ENCODE assay signal across 24 cellular contexts in the genomic region with DNA sequence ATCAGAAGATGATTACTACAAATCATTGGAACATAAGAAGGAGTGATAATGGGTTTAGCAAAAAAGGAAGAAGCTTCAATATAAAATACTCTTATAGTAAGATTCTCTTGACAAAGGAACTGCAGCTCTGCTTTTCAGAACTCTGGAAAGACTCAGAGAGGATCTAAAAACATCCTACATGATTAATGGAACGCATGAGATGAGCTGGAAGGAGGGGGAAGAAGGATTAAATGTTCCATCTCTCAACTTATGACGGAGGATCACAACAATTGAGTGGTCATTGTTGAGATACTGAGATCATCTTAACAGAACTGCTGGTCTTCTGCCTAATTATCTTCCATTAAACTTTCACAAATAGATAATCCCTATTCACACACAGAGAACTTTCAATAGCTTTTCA.
"Had no signal": no experiment of that assay in that cellular context is flagged by ENCODE, and none has a peak within 500 bp of the region (broad histone marks: within the 10 kb centered on the region; RNA-seq: fewer than 3 reads in every experiment).

No MANE protein-coding gene starts in this region.

- H3K4me3 ChIP-seq: ascending aorta, left lung, lung, pancreas, prostate gland, sigmoid colon, stomach, tibial artery had no signal

- H3K36me3 ChIP-seq: ascending aorta, brain microvascular endothelial cell, left lung, pancreas, prostate gland, sigmoid colon, stomach, tibial artery had no signal

- DNase-seq: activated B cell treated with CpG ODN at 0.5 μM for 24 hours; activated CD4-positive, alpha-beta T cell treated with anti-CD3 and anti-CD28 coated beads, Interleukin-2, amount 50 U/mL, for 1 hour; activated naive CD4-positive, alpha-beta T cell; activated T-cell treated with anti-CD3 and anti-CD28 coated beads for 4 hours; activated T-cell treated with anti-CD3 and anti-CD28 coated beads, Interleukin-2, amount 50 U/mL, for 72 hours; brain microvascular endothelial cell; endodermal cell; left lung; mesendoderm; naive B cell; nephron progenitor cell; pancreas; sigmoid colon; stimulated activated CD4-positive, alpha-beta T cell treated with anti-CD3 and anti-CD28 coated beads, Interleukin-15, amount 100 ng/mL, for 24 hours; stimulated activated CD4-positive, alpha-beta T cell treated with anti-CD3 and anti-CD28 coated beads, Interleukin-2, amount 100 ng/mL, for 24 hours; stimulated activated naive B cell treated with anti-CD40 and anti-IgM and Interleukin-4, amounts not matched to agents 10 μg/mL and 1 μg/mL and 100 μg/mL, for 72 hours; stomach; T-helper 1 cell; tibial artery had no signal

- H3K27me3 ChIP-seq: ascending aorta, brain microvascular endothelial cell, left lung, pancreas, sigmoid colon, stomach, tibial artery had no signal

- H3K9me3 ChIP-seq: ascending aorta, left lung, pancreas, prostate gland, sigmoid colon, stomach, tibial artery had no signal

- H3K4me1 ChIP-seq: ascending aorta, left lung, pancreas, prostate gland, stomach, tibial artery had no signal

- H3K27ac ChIP-seq: ascending aorta, brain microvascular endothelial cell, left lung, pancreas, prostate gland, stomach, tibial artery had no signal

- ATAC-seq: activated naive CD4-positive, alpha-beta T cell treated with anti-CD3 and anti-CD28 coated beads, Interleukin-2, amount 50 U/mL, for 72 hours; activated T-cell treated with anti-CD3 and anti-CD28 coated beads, Interleukin-2, amount 50 U/mL, for 72 hours; esophagus mucosa; left lung; pancreas; stimulated activated naive B cell treated with anti-CD40 and anti-IgM and Interleukin-4, amounts not matched to agents 10 μg/mL and 1 μg/mL and 100 μg/mL, for 72 hours had no signal
